8 cellular contexts compared by ENCODE assay signal in the genomic region with DNA sequence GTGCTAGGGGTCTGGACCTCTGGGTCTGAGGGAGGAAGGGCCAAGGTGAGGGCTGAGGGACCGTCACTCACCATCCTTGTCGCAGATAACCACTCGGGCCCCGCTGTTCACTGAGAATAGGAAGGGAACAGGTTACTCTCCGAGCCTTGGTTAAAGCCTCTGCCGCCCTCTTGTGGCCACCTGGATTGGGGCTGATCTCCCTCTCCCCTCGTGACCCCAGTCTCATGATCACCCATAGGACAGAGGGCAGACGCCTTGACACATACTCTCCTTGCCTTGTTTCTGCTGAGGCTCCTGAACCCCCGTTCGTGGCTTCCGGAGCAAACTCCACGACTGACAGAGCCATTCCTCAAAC. TPM values are rescaled to one million over a fixed set of nuclear protein-coding genes. Genes with fewer than 3 reads are reported as not detected.
DNase-seq lines count a peak whose midpoint lies in the region; ATAC-seq and TF ChIP-seq lines count a peak whose summit lies in the region.

No MANE protein-coding gene starts in this region.

- H3K4me1 Mint-ChIP-seq in neural progenitor cell, result peaks cover 27% of the 10 kb centered on the region

- no peaks in the 10 kb centered on the region for H4K20me1 ChIP-seq in neural progenitor cell (ENCODE audit: low read depth)

- H3K4me2 ChIP-seq in neural progenitor cell, result peak overlapping the region; percentile 87

- H3K9me3 ChIP-seq in MG63 (no peaks in the 10 kb centered on the region), neural progenitor cell (ENCODE audit: low read depth) (no peaks in the 10 kb centered on the region), stomach smooth muscle (ENCODE audit: control insufficient read depth in 2 of 2, low read length in 2 of 2) (no peaks in the 10 kb centered on the region)

- no peaks in the 10 kb centered on the region for H3K79me2 ChIP-seq in neural progenitor cell (ENCODE audit: low read depth)

- H3K27ac ChIP-seq in neural progenitor cell (peak overlapping the region; percentile 68), stomach smooth muscle (ENCODE audit: low read length) (peak overlapping the region; percentile 77)

- H3K9me3 Mint-ChIP-seq in neural progenitor cell, result no peaks in the 10 kb centered on the region

- TF ChIP-seq CTCF in neural progenitor cell (IDR thresholded peaks at IDR 0.05), result peak; percentile 84

- peaks cover 27% of the 10 kb centered on the region for H3F3A ChIP-seq in neural progenitor cell (ENCODE audit: low read depth)

- peak; percentile 76 for ATAC-seq in GM21529 (IDR thresholded peaks at IDR 0.05; ENCODE audit: unreplicated experiment)

- H3K27me3 Mint-ChIP-seq in neural progenitor cell (ENCODE audit: insufficient read depth, low read depth), result peaks cover 2% of the 10 kb centered on the region

- H3K4me3 ChIP-seq in MG63 (no peak overlapping the region), neural progenitor cell (peak overlapping the region; percentile 53), stomach smooth muscle (ENCODE audit: low read length in 2 of 2) (peak overlapping the region; percentile 74 to 75)

- H3K36me3 Mint-ChIP-seq in neural progenitor cell, result peaks cover 15% of the 10 kb centered on the region

- peak overlapping the region; percentile 88 for H3K4me3 Mint-ChIP-seq in neural progenitor cell

- H3K36me3 ChIP-seq in MG63 (peaks cover 4% of the 10 kb centered on the region; the same call in 1 of the 2 replicates), neural progenitor cell (no peaks in the 10 kb centered on the region), stomach smooth muscle (ENCODE audit: control insufficient read depth in 2 of 2, insufficient read depth in 2 of 2, low read length in 2 of 2) (peaks cover 0 to 3% of the 10 kb centered on the region in 2 donors)

- peak; percentile 91 for DNase-seq in COLO668 (lab: John Stamatoyannopoulos, UW; ENCODE audit: unreplicated experiment)
- DNase-seq in MG63, result peak; percentile 77
- peak; percentile 77 for DNase-seq in SHP77 treated with DMSO at 0.1 percent for 48 hours (lab: John Stamatoyannopoulos, UW)
- DNase-seq in activated gamma-delta T cell treated with anti-CD3 and anti-CD28 coated beads, Interleukin-2, amount 50 U/mL, for 16 hours (ENCODE audit: low read depth), result peak; percentile 89
- DNase-seq in foreskin melanocyte, result peak; percentile 85
- DNase-seq in neural progenitor cell (ENCODE audit: low spot score), result peak; percentile 95

- no peaks in the 10 kb centered on the region for H3K4me1 ChIP-seq in neural progenitor cell
- H3K4me1 ChIP-seq in stomach smooth muscle (ENCODE audit: control insufficient read depth, insufficient read depth, low read length), result peaks cover 17% of the 10 kb centered on the region

- H3K27me3 ChIP-seq in MG63, result no peaks in the 10 kb centered on the region
- H3K27me3 ChIP-seq in neural progenitor cell, result no peaks in the 10 kb centered on the region
- no peaks in the 10 kb centered on the region for H3K27me3 ChIP-seq in stomach smooth muscle (ENCODE audit: control insufficient read depth in 1 of 2, insufficient read depth in 2 of 2, low read length in 2 of 2)

- H3K27ac Mint-ChIP-seq in neural progenitor cell, result peak overlapping the region; percentile 68

- H3K9ac ChIP-seq in neural progenitor cell (no peak overlapping the region), stomach smooth muscle (ENCODE audit: low read length in 2 of 2) (peak overlapping the region; percentile 66 to 73)

- H2AFZ ChIP-seq in neural progenitor cell (replicated peaks), result peak overlapping the region; percentile 8

RNA-seq across cellular contexts. Expression of a gene that starts 0.6 kb away (rescaled TPM):
- not detected in 2 replicates for total RNA-seq in MG63 (2014; rRNA removed; shearing (Covaris generic); ENCODE audit: low replicate concordance)
- 11.2 and 27.6 TPM in 2 replicates for total RNA-seq in neural progenitor cell (ENCODE audit: low replicate concordance)

RNA-seq across cellular contexts. Expression of a gene that starts 24.9 kb away (rescaled TPM):
- 21.3 and 59.1 TPM in 2 replicates for total RNA-seq in MG63 (2014; rRNA removed; shearing (Covaris generic); ENCODE audit: low replicate concordance)
- total RNA-seq in neural progenitor cell (ENCODE audit: low replicate concordance), result 33.5 and 63.2 TPM in 2 replicates

RNA-seq across cellular contexts. Expression of a gene that starts 32.7 kb away (rescaled TPM):
- 5.4 and 14.5 TPM in 2 replicates for total RNA-seq in MG63 (2014; rRNA removed; shearing (Covaris generic); ENCODE audit: low replicate concordance)
- total RNA-seq in neural progenitor cell (ENCODE audit: low replicate concordance), result 6.2 and 6.3 TPM in 2 replicates

RNA-seq across cellular contexts. Expression of a gene that starts 36.5 kb away (rescaled TPM):
- total RNA-seq in MG63 (2014; rRNA removed; shearing (Covaris generic); ENCODE audit: low replicate concordance), result 26.1 and 36.4 TPM in 2 replicates
- total RNA-seq in neural progenitor cell (ENCODE audit: low replicate concordance), result 10.6 and 19.1 TPM in 2 replicates

Comparison
In these comparisons a context has a peak if more than half of its experiments do, and no peak if none do; other contexts are left out.
1. RNA of a gene that starts 0.6 kb away (total RNA-seq): 11.2 to 27.6 TPM in neural progenitor cell; not detected in MG63; every median in the first group is over 10 times any median in the second.
2. Peak in every context shown above with its lines, with median percentiles within 50 percentile points of each other: DNase-seq.